In genomic region chr20:3732327-3733118, GRCh38 we compare ENCODE assay signal across 14 cellular contexts. TPM values are rescaled to one million over a fixed set of nuclear protein-coding genes. Genes with fewer than 3 reads are reported as not detected.
DNase-seq lines count a peak whose midpoint lies in the region; ATAC-seq, FAIRE-seq and TF ChIP-seq lines count a peak whose summit lies in the region.
"Had no signal": no experiment of that assay in that cellular context is flagged by ENCODE, and none has a peak within 500 bp of the region (broad histone marks: within the 10 kb centered on the region; RNA-seq: fewer than 3 reads in every experiment).

A gene with protein sequence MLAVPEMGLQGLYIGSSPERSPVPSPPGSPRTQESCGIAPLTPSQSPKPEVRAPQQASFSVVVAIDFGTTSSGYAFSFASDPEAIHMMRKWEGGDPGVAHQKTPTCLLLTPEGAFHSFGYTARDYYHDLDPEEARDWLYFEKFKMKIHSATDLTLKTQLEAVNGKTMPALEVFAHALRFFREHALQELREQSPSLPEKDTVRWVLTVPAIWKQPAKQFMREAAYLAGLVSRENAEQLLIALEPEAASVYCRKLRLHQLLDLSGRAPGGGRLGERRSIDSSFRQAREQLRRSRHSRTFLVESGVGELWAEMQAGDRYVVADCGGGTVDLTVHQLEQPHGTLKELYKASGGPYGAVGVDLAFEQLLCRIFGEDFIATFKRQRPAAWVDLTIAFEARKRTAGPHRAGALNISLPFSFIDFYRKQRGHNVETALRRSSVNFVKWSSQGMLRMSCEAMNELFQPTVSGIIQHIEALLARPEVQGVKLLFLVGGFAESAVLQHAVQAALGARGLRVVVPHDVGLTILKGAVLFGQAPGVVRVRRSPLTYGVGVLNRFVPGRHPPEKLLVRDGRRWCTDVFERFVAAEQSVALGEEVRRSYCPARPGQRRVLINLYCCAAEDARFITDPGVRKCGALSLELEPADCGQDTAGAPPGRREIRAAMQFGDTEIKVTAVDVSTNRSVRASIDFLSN (plus strand): TSS chr20:3732685. CDS start chr20:3738675, 5,990 bp downstream.

- H3K27me3 Mint-ChIP-seq in astrocyte (ENCODE audit: low read depth, unreplicated experiment) (peaks cover 66% of the 10 kb centered on the region), Caco-2 (ENCODE audit: insufficient read depth, unreplicated experiment) (no peaks in the 10 kb centered on the region)

- H3K27ac ChIP-seq in astrocyte (ENCODE audit: low read depth, low read length) (no peak within 1 kb of the TSS), left ventricle myocardium inferior (replicated peaks) (peak within 1 kb of the TSS; percentile 95), osteoblast (ENCODE audit: low read depth, low read length) (no peak within 1 kb of the TSS)
- H3K27ac ChIP-seq: SJSA1 had no signal

- H3K36me3 ChIP-seq in astrocyte (ENCODE audit: insufficient read depth, low read length) (no peaks in the 10 kb centered on the region), left ventricle myocardium inferior (peaks cover 3% of the 10 kb centered on the region), osteoblast (ENCODE audit: insufficient read depth, low read length) (no peaks in the 10 kb centered on the region), Caco-2 (ENCODE audit: control insufficient read depth, insufficient read depth, low read length) (no peaks in the 10 kb centered on the region)
- H3K36me3 ChIP-seq: SJSA1 had no signal

- peak within 1 kb of the TSS; percentile 41 for H3K4me2 ChIP-seq in astrocyte (ENCODE audit: low read length)
- no peak within 1 kb of the TSS for H3K4me2 ChIP-seq in osteoblast (ENCODE audit: insufficient read depth, low read length)

- FAIRE-seq in astrocyte (lab: Jason Lieb, UNC), result no peak

- H3K36me3 Mint-ChIP-seq in astrocyte (ENCODE audit: low read depth, unreplicated experiment), result no peaks in the 10 kb centered on the region
- peaks cover 5% of the 10 kb centered on the region for H3K36me3 Mint-ChIP-seq in Caco-2 (ENCODE audit: insufficient read depth, unreplicated experiment)

- TF ChIP-seq CTCF in astrocyte (IDR thresholded peaks at IDR 0.05; ENCODE audit: insufficient read depth, low read depth, low read length) (no peak), left ventricle myocardium inferior (IDR thresholded peaks at IDR 0.05; ENCODE audit: borderline replicate concordance) (no peak), osteoblast (IDR thresholded peaks at IDR 0.05; ENCODE audit: extremely low read depth, low read depth, low read length) (no peak), Caco-2 (IDR thresholded peaks at IDR 0.05; ENCODE audit: insufficient read depth in 1 of 2, low read depth in 1 of 2, low read length in 1 of 2, severe bottlenecking in 1 of 2, unreplicated experiment in 1 of 2) (no peak)

- no peak within 1 kb of the TSS for H3K27ac Mint-ChIP-seq in astrocyte (ENCODE audit: unreplicated experiment)
- no peak within 1 kb of the TSS for H3K27ac Mint-ChIP-seq in Caco-2 (ENCODE audit: unreplicated experiment)
- H3K27ac Mint-ChIP-seq: activated CD8-positive, alpha-beta T cell treated with anti-CD3 and anti-CD28 coated beads, Interleukin-2, amount 10 ng/mL, durations not matched to agents 7 days and 5 days had no signal

- H3K9me3 Mint-ChIP-seq in astrocyte (ENCODE audit: unreplicated experiment) (peaks cover 2% of the 10 kb centered on the region), Caco-2 (ENCODE audit: unreplicated experiment) (no peaks in the 10 kb centered on the region)
- H3K9me3 Mint-ChIP-seq: neural crest cell had no signal

- H3K9ac ChIP-seq in astrocyte (ENCODE audit: low read length), result no peak within 1 kb of the TSS

- BruUV-seq in Caco-2 (replicated peaks; lab: Mats Ljungman, UMichigan), result no TSS peak

- H3K4me1 ChIP-seq in astrocyte (ENCODE audit: insufficient read depth, low read length) (peaks cover 3% of the 10 kb centered on the region), left ventricle myocardium inferior (peaks cover 93% of the 10 kb centered on the region), osteoblast (ENCODE audit: insufficient read depth, low read length) (peaks cover 5% of the 10 kb centered on the region), Caco-2 (peaks cover 14% of the 10 kb centered on the region)

- no peaks in the 10 kb centered on the region for H4K20me1 ChIP-seq in astrocyte (ENCODE audit: insufficient read depth, low read length)
- H4K20me1 ChIP-seq in osteoblast (ENCODE audit: insufficient read depth, low read length), result no peaks in the 10 kb centered on the region

- H3K4me3 Mint-ChIP-seq in astrocyte (ENCODE audit: unreplicated experiment), result no peak within 1 kb of the TSS
- H3K4me3 Mint-ChIP-seq in Caco-2 (ENCODE audit: unreplicated experiment), result no peak within 1 kb of the TSS
- H3K4me3 Mint-ChIP-seq: activated CD8-positive, alpha-beta T cell treated with anti-CD3 and anti-CD28 coated beads, Interleukin-2, amount 10 ng/mL, durations not matched to agents 7 days and 5 days; neural crest cell had no signal

- H3K4me1 Mint-ChIP-seq in astrocyte (ENCODE audit: low read depth, unreplicated experiment) (peaks cover 3% of the 10 kb centered on the region), Caco-2 (ENCODE audit: low read depth, unreplicated experiment) (peaks cover 10% of the 10 kb centered on the region)

- no peak for ATAC-seq in HG02623 (IDR thresholded peaks at IDR 0.05; ENCODE audit: unreplicated experiment)
- no peak for ATAC-seq in GM18873 (IDR thresholded peaks at IDR 0.05; ENCODE audit: low FRiP score, unreplicated experiment)
- ATAC-seq: activated CD8-positive, alpha-beta T cell treated with anti-CD3 and anti-CD28 coated beads, Interleukin-2, amount 10 ng/mL, durations not matched to agents 7 days and 5 days had no signal

- no peaks in the 10 kb centered on the region for H3K9me3 ChIP-seq in astrocyte (ENCODE audit: insufficient read depth, low read depth, low read length)
- no peaks in the 10 kb centered on the region for H3K9me3 ChIP-seq in left ventricle myocardium inferior (replicated peaks)
- H3K9me3 ChIP-seq in osteoblast (ENCODE audit: low read depth, low read length), result no peaks in the 10 kb centered on the region
- H3K9me3 ChIP-seq in Caco-2, result no peaks in the 10 kb centered on the region
- H3K9me3 ChIP-seq: SJSA1 had no signal

- CTCF ChIA-PET in Caco-2 (lab: Charles Lee), result interaction anchor here (1.4 kb wide), 1 partner anchor 22 kb away, joined by 3 read pairs; no protein-coding TSS in a partner anchor

- H2AFZ ChIP-seq in astrocyte (ENCODE audit: low read depth, low read length), result no peak within 1 kb of the TSS
- no peak within 1 kb of the TSS for H2AFZ ChIP-seq in osteoblast (ENCODE audit: low read length)

- H3K4me3 ChIP-seq in astrocyte (ENCODE audit: insufficient read depth, low read depth, low read length) (no peak within 1 kb of the TSS), left ventricle myocardium inferior (peak within 1 kb of the TSS; percentile 78), osteoblast (ENCODE audit: insufficient read depth, low read length) (no peak within 1 kb of the TSS), Caco-2 (ENCODE audit: low read depth, low read length) (no peak within 1 kb of the TSS)
- H3K4me3 ChIP-seq: SJSA1 had no signal

- intact Hi-C loops in left ventricle myocardium inferior (cut with micrococcal nuclease) (no loop called here), Caco-2 (cut with micrococcal nuclease; ENCODE audit: unreplicated experiment) (no loop called here)

- H3K27me3 ChIP-seq in astrocyte (ENCODE audit: insufficient read depth, low read length), result peaks cover 20% of the 10 kb centered on the region
- peaks cover 41% of the 10 kb centered on the region for H3K27me3 ChIP-seq in left ventricle myocardium inferior (ENCODE audit: low read depth)
- H3K27me3 ChIP-seq in osteoblast (ENCODE audit: insufficient read depth, low read length), result peaks cover 37% of the 10 kb centered on the region
- H3K27me3 ChIP-seq in Caco-2 (replicated peaks; ENCODE audit: control insufficient read depth, insufficient read depth, low read length), result no peaks in the 10 kb centered on the region

- POLR2A ChIA-PET in Caco-2 (lab: Charles Lee), result no interaction called here

- DNase-seq in AG20443 (ENCODE audit: low spot score) (peak; percentile 66), astrocyte (ENCODE audit: low read depth) (no peak), left ventricle myocardium inferior (no peak), osteoblast (ENCODE audit: insufficient read length, low spot score, missing footprints) (peak; percentile 77), NCI-H1048 (lab: John Stamatoyannopoulos, UW) (no peak), Caco-2 (no peak)
- DNase-seq: activated CD8-positive, alpha-beta T cell treated with anti-CD3 and anti-CD28 coated beads, Interleukin-2, amount 10 ng/mL, durations not matched to agents 7 days and 5 days; amniotic stem cell; NCI-H345 had no signal

- H3K79me2 ChIP-seq in astrocyte (ENCODE audit: insufficient read depth, low read length) (no peaks in the 10 kb centered on the region), osteoblast (ENCODE audit: insufficient read depth, low read length) (no peaks in the 10 kb centered on the region)

RNA-seq across cellular contexts. Expression of the gene that starts here (rescaled TPM):
- total RNA-seq in astrocyte (not detected in 2 replicates), left ventricle myocardium inferior (12.5 TPM), osteoblast (not detected in 2 replicates), Caco-2 (2022) (not detected in 2 replicates)
- total RNA-seq: activated CD8-positive, alpha-beta T cell treated with anti-CD3 and anti-CD28 coated beads, Interleukin-2, amount 10 ng/mL, durations not matched to agents 7 days and 5 days; LHCN-M2; SJSA1 had no signal

Comparison
In these comparisons a context has a peak if more than half of its experiments do, and no peak if none do; other contexts are left out.
1. RNA of the gene that starts here (total RNA-seq): 12.5 TPM in left ventricle myocardium inferior (single experiment); not detected in astrocyte, not detected in Caco-2 and not detected in osteoblast; every median in the first group is over 10 times any median in the second.
2. Peak in DNase-seq in osteoblast; RNA of the gene not detected or under 1 TPM.